8 cellular contexts compared by ENCODE assay signal in the genomic region with DNA sequence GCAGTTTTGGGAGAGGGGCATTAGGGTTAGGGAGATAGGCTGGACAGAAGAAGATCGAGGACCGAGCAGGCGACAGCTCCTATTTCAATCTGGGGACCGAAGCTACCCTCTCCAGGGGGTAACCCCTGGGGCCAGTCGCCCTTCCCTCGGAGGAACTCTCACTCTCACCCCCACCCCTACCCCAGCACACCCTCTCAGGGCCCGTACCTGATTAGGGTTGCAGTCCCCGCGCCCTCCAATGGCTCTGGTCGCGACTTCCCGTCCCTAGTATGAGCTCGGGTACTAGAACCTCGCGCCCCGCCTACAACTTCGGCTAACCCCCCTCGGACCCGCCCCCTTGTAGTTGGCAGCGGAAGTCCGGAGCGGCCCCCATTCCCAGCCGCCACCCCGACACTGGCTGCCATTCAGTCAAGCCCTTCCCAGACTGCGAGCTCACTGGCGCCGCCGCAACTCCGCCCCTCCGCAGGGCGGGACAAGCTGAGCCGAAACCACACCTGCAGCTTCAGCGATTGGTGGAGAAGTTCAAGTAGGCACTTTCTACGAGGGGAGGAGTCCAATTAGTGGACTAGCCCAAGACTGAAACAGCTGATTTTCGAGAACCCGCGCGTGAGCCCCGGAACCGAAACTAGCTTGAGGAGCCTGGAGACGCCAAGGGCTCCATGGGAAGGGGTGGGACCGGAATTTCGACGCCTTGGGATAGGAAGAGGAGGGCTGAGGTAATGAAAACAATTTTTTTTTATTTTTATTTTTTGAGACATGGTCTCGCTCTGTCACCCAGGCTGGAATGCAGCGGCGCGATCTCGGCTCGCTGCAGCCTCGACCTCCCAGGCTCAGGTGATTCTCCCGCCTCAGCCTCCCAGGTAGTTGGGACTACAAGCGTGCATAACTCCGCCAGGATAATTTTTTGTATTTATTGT. TPM values are rescaled to one million over a fixed set of nuclear protein-coding genes. Genes with fewer than 3 reads are reported as not detected.
DNase-seq lines count a peak whose midpoint lies in the region; ATAC-seq and TF ChIP-seq lines count a peak whose summit lies in the region.

A gene (minus strand): TSS at position 257 of the 917 bp plus-strand sequence. CDS start 3,536 bp downstream, outside the sequence.

- H3K4me1 Mint-ChIP-seq in natural killer cell, result peaks cover 21 to 24% of the 10 kb centered on the region in 2 donors

- intact Hi-C loops in natural killer cell (cut with micrococcal nuclease), result loop anchor here (1.0 to 5.0 kb wide), 3 partner anchors 26 to 277 kb away; no protein-coding TSS in a partner anchor

- H3K27me3 Mint-ChIP-seq in natural killer cell (ENCODE audit: low read depth in 2 of 2), result no peaks in the 10 kb centered on the region

- ATAC-seq in natural killer cell, result peak; percentile 93 to 98 (median 94)

- no peaks in the 10 kb centered on the region for H3K27me3 ChIP-seq in H7 (ENCODE audit: control insufficient read depth, insufficient read depth, low read length)

- DNase-seq in ELF-1 (ENCODE audit: low read depth, low spot score) (peak; percentile 100), H7 (peak; percentile 96), M059J (ENCODE audit: low read depth) (peak; percentile 100), SHP77 (lab: John Stamatoyannopoulos, UW) (peak; percentile 96 to 97), fibroblast of peridontal ligament (ENCODE audit: extremely low read depth) (peak; percentile 100), natural killer cell (peak; percentile 98)
- DNase-seq in activated effector memory CD4-positive, alpha-beta T cell treated with Interleukin-2 at 50 U/mL for 16 hours, result peak; percentile 100
- peak; percentile 99 for DNase-seq in stimulated activated naive CD4-positive, alpha-beta T cell treated with Interleukin-2 at 50 U/mL for 16 hours (lab: John Stamatoyannopoulos, UW)

- peak within 1 kb of the TSS; percentile 93 for H3K4me3 ChIP-seq in H7 (ENCODE audit: insufficient read depth, low read depth, low read length)

- no peak for TF ChIP-seq CTCF in natural killer cell (IDR thresholded peaks at IDR 0.05)

- no peaks in the 10 kb centered on the region for H3K36me3 Mint-ChIP-seq in natural killer cell

- H3K4me3 Mint-ChIP-seq in natural killer cell, result peak within 1 kb of the TSS; percentile 97

- peaks cover 9% of the 10 kb centered on the region for H3K36me3 ChIP-seq in H7 (replicated peaks; ENCODE audit: control insufficient read depth, insufficient read depth, low read length)

- no peaks in the 10 kb centered on the region for H3K9me3 Mint-ChIP-seq in natural killer cell

- H3K27ac Mint-ChIP-seq in natural killer cell, result peak within 1 kb of the TSS; percentile 88 to 91

RNA-seq across cellular contexts. Expression of the gene that starts here (rescaled TPM):
- total RNA-seq in H7 (2014; rRNA removed; shearing (Covaris generic)), result 42.2 and 47.6 TPM in 2 replicates
- total RNA-seq in M059J (2014; rRNA removed; shearing (Covaris generic)), result 354 and 382 TPM in 2 replicates
- 100 to 1,000 TPM; 140 to 157 (median 143) TPM for total RNA-seq in natural killer cell

Comparison
In these comparisons a context has a peak if more than half of its experiments do, and no peak if none do; other contexts are left out.
1. Peak in every context shown above with its lines: DNase-seq, ATAC-seq and H3K4me3 ChIP-seq.